Comparison of ENCODE assay signal across 20 cellular contexts in genomic region chr10:23696476-23696875, GRCh38.
"Had no signal": no experiment of that assay in that cellular context is flagged by ENCODE, and none has a peak within 500 bp of the region (broad histone marks: within the 10 kb centered on the region; RNA-seq: fewer than 3 reads in every experiment).

No MANE protein-coding gene starts in this region.

- H3K27ac Mint-ChIP-seq: activated B cell treated with CpG ODN at 0.5 μM for 24 hours; activated CD4-positive, alpha-beta memory T cell treated with anti-CD3 and anti-CD28 coated beads, Interleukin-2, amount 10 ng/mL, durations not matched to agents 7 days and 5 days; activated naive CD4-positive, alpha-beta T cell treated with anti-CD3 and anti-CD28 coated beads, Interleukin-2, amount 10 ng/mL, durations not matched to agents 7 days and 5 days; stimulated activated naive B cell treated with anti-CD40 and anti-IgM and Interleukin-4, amounts not matched to agents 10 μg/mL and 1 μg/mL and 100 μg/mL, for 72 hours had no signal

- DNase-seq: activated B cell treated with CpG ODN at 0.5 μM for 24 hours; activated CD4-positive, alpha-beta memory T cell treated with anti-CD3 and anti-CD28 coated beads, Interleukin-2, amount 10 ng/mL, durations not matched to agents 7 days and 5 days; activated CD4-positive, alpha-beta T cell treated with anti-CD3 and anti-CD28 coated beads for 4 hours; activated effector memory CD4-positive, alpha-beta T cell treated with Interleukin-2 at 50 U/mL for 16 hours; activated naive CD4-positive, alpha-beta T cell treated with anti-CD3 and anti-CD28 coated beads, Interleukin-2, amount 10 ng/mL, durations not matched to agents 7 days and 5 days; activated T-cell treated with anti-CD3 and anti-CD28 coated beads, Interleukin-2, amount 50 U/mL, for 48 hours; dermis blood vessel endothelial cell; foreskin fibroblast; hippocampal formation; left ventricle myocardium inferior; naive thymus-derived CD4-positive, alpha-beta T cell; occipital lobe; spleen; stimulated activated CD4-positive, alpha-beta T cell treated with anti-CD3 and anti-CD28 coated beads, Interleukin-4, amount 100 ng/mL, for 4 hours; stimulated activated naive B cell treated with anti-CD40 and anti-IgM and Interleukin-4, amounts not matched to agents 10 μg/mL and 1 μg/mL and 100 μg/mL, for 72 hours; tibial artery had no signal

- H3K9me3 Mint-ChIP-seq: activated B cell treated with CpG ODN at 0.5 μM for 24 hours; activated CD4-positive, alpha-beta memory T cell treated with anti-CD3 and anti-CD28 coated beads, Interleukin-2, amount 10 ng/mL, durations not matched to agents 7 days and 5 days; activated naive CD4-positive, alpha-beta T cell treated with anti-CD3 and anti-CD28 coated beads, Interleukin-2, amount 10 ng/mL, durations not matched to agents 7 days and 5 days; stimulated activated naive B cell treated with anti-CD40 and anti-IgM and Interleukin-4, amounts not matched to agents 10 μg/mL and 1 μg/mL and 100 μg/mL, for 72 hours had no signal

- H3K4me1 Mint-ChIP-seq: activated CD4-positive, alpha-beta memory T cell treated with anti-CD3 and anti-CD28 coated beads, Interleukin-2, amount 10 ng/mL, durations not matched to agents 7 days and 5 days had no signal

- H3K36me3 Mint-ChIP-seq: activated naive CD4-positive, alpha-beta T cell treated with anti-CD3 and anti-CD28 coated beads, Interleukin-2, amount 10 ng/mL, durations not matched to agents 7 days and 5 days; naive thymus-derived CD4-positive, alpha-beta T cell; stimulated activated naive B cell treated with anti-CD40 and anti-IgM and Interleukin-4, amounts not matched to agents 10 μg/mL and 1 μg/mL and 100 μg/mL, for 72 hours had no signal

- H3K4me3 Mint-ChIP-seq: activated B cell treated with CpG ODN at 0.5 μM for 24 hours; activated CD4-positive, alpha-beta memory T cell treated with anti-CD3 and anti-CD28 coated beads, Interleukin-2, amount 10 ng/mL, durations not matched to agents 7 days and 5 days; activated naive CD4-positive, alpha-beta T cell treated with anti-CD3 and anti-CD28 coated beads, Interleukin-2, amount 10 ng/mL, durations not matched to agents 7 days and 5 days; stimulated activated naive B cell treated with anti-CD40 and anti-IgM and Interleukin-4, amounts not matched to agents 10 μg/mL and 1 μg/mL and 100 μg/mL, for 72 hours had no signal

- H3K4me3 ChIP-seq: ascending aorta, cardiac muscle cell, SK-N-MC, tibial artery had no signal

- H3K9me3 ChIP-seq: ascending aorta, left ventricle myocardium inferior, spleen, tibial artery had no signal

- H3K27me3 ChIP-seq: ascending aorta had no signal

- H3K36me3 ChIP-seq: ascending aorta, cardiac muscle cell, left ventricle myocardium inferior, spleen, tibial artery had no signal

- H3K27ac ChIP-seq: ascending aorta, cardiac muscle cell, epithelial cell of prostate, left ventricle myocardium inferior, SK-N-MC, spleen, tibial artery had no signal

- ATAC-seq: naive thymus-derived CD4-positive, alpha-beta T cell; stimulated activated naive B cell treated with anti-CD40 and anti-IgM and Interleukin-4, amounts not matched to agents 10 μg/mL and 1 μg/mL and 100 μg/mL, for 72 hours had no signal
